In the genomic region with DNA sequence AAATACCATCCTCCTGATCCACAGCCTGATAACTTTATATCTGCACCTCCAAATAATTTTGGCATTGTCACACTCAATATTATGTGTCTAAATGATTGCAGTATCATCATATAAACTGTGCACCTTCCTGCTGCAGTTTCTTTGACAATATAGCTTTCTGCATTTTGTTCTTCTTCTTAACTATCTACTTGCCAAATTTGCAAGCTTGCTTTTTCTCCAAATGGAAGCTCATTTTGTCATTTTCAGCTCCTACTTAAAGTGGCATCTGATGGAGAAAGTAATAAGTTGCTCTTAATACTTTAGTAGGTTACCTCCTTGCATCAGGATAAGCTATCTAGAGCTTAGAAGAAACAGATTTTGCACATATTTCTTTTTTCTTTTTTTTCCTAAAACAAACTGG, we compare ENCODE assay signal across 34 cellular contexts.
"Had no signal": no experiment of that assay in that cellular context is flagged by ENCODE, and none has a peak within 500 bp of the region (broad histone marks: within the 10 kb centered on the region; RNA-seq: fewer than 3 reads in every experiment).

No MANE protein-coding gene starts in this region.

- DNase-seq: activated effector memory CD4-positive, alpha-beta T cell treated with anti-CD3 and anti-CD28 coated beads, Interleukin-2, amount 50 U/mL, for 16 hours; activated effector memory CD4-positive, alpha-beta T cell treated with Interleukin-2 at 50 U/mL for 16 hours; activated gamma-delta T cell; activated gamma-delta T cell treated with Interleukin-2 at 50 U/mL for 16 hours; activated naive CD4-positive, alpha-beta T cell; activated naive CD4-positive, alpha-beta T cell treated with anti-CD3 and anti-CD28 coated beads for 36 hours; activated naive CD4-positive, alpha-beta T cell treated with anti-CD3 and anti-CD28 coated beads, Interleukin-2, amount 10 ng/mL, durations not matched to agents 7 days and 5 days; activated naive CD4-positive, alpha-beta T cell treated with anti-CD3 and anti-CD28 coated beads, Interleukin-2, amount 50 U/mL, for 16 hours; activated naive CD4-positive, alpha-beta T cell treated with Interleukin-2 at 50 U/mL for 16 hours; activated naive CD8-positive, alpha-beta T cell treated with anti-CD3 and anti-CD28 coated beads for 36 hours; activated naive CD8-positive, alpha-beta T cell treated with anti-CD3 and anti-CD28 coated beads, Interleukin-2, amount 10 ng/mL, durations not matched to agents 7 days and 5 days; activated naive CD8-positive, alpha-beta T cell treated with anti-CD3 and anti-CD28 coated beads, Interleukin-2, amount 50 U/mL, for 24 hours; activated T-cell treated with anti-CD3 and anti-CD28 coated beads, Interleukin-2, amount 50 U/mL, for 1 hour; activated T-cell treated with anti-CD3 and anti-CD28 coated beads, Interleukin-2, amount 50 U/mL, for 24 hours; activated T-cell treated with anti-CD3 and anti-CD28 coated beads, Interleukin-2, amount 50 U/mL, for 4 hours; activated T-cell treated with anti-CD3 and anti-CD28 coated beads, Interleukin-2, amount 50 U/mL, for 48 hours; activated T-cell treated with anti-CD3 and anti-CD28 coated beads, Interleukin-2, amount 50 U/mL, for 72 hours; adrenal gland; amniotic stem cell; amygdala; anterior cingulate cortex; aorta; body of pancreas; brain microvascular endothelial cell; caudate nucleus; central memory CD4-positive, alpha-beta T cell; cerebellar nuclear complex had no signal

- H3K4me1 ChIP-seq: adrenal gland, ascending aorta, body of pancreas, breast epithelium had no signal

- H3K4me3 ChIP-seq: adrenal gland, ascending aorta, body of pancreas, breast epithelium, cardiac muscle cell had no signal

- H3K36me3 ChIP-seq: adrenal gland, ascending aorta, brain microvascular endothelial cell, breast epithelium, cardiac muscle cell had no signal

- H3K27ac ChIP-seq: adrenal gland, ascending aorta, body of pancreas, brain microvascular endothelial cell, breast epithelium, cardiac muscle cell had no signal

- H3K27me3 ChIP-seq: adrenal gland, ascending aorta, body of pancreas, brain microvascular endothelial cell, breast epithelium had no signal

- H3K9me3 ChIP-seq: adrenal gland, ascending aorta, body of pancreas, breast epithelium had no signal

- ATAC-seq: activated naive CD4-positive, alpha-beta T cell treated with anti-CD3 and anti-CD28 coated beads, Interleukin-2, amount 50 U/mL, for 72 hours; activated naive CD8-positive, alpha-beta T cell treated with anti-CD3 and anti-CD28 coated beads, Interleukin-2, amount 50 U/mL, for 24 hours; activated T-cell treated with anti-CD3 and anti-CD28 coated beads, Interleukin-2, amount 50 U/mL, for 4 hours; activated T-cell treated with anti-CD3 and anti-CD28 coated beads, Interleukin-2, amount 50 U/mL, for 72 hours; activated T-helper 17 cell treated with anti-CD3 and anti-CD28 coated beads, Interleukin-2, amount 50 U/mL, for 72 hours; body of pancreas had no signal

- FAIRE-seq: astrocyte, bronchial epithelial cell had no signal
